ENCODE assay signal across 1 cellular context in the genomic region with DNA sequence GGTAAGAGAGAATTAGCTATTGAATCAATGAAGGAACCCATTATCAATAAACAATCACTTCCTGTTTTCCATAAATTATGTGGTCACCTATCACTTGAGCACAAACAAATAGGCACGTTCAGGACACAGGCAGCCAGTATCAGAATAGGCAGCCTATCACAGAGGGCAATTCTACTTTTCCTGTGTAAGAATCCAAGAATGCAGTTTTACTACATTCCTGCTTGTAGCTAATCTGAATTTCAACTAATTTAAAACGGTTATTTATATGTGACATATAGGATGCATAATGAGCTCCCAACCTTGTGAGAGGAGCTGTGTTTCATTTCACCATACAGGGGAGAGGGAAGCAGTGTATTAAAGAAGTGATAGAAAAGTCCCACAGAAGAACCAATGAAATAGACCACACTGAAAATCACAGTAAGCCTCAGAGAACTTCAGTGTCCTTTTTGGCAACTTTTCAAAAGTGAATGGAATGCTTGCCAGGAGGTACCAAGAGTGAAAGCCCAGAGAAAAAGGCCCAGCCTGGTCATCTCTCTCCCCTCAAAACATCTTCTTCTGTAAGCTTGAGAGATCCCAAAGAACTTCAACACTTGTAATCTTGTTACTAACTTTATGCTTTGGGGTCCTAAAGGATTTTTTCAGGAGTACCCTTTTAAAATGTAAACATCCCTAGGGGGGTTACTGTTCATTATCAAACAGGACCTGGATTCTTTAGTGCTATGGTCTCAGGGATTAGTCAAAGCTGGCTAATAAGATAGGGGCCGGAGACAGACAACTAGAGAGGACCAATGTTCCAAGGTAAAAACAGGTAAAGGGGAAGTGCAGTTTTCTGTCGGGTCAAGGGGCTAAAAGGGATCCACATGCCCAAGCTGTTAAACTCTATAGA.
TF ChIP-seq lines count a peak whose summit lies in the region.

No MANE protein-coding gene starts in this region.

TF ChIP-seq in K562, 482 proteins besides CTCF, POLR2A, EP300 and RAD21 (continued from another document and continues in another):
- 0 out of 2 replicates have a peak, but pooled peaks have one; percentile 2 for TF ChIP-seq SREBF1 (IDR thresholded peaks at IDR 0.05; ENCODE audit: borderline replicate concordance, low read depth, low read length)
- no peak for TF ChIP-seq RBM17 (IDR thresholded peaks at IDR 0.05; ENCODE audit: borderline replicate concordance, low read depth, low read length)
- no peak for TF ChIP-seq GTF2A2 (tag; IDR thresholded peaks at IDR 0.05)
- no peak for TF ChIP-seq RBM25 (IDR thresholded peaks at IDR 0.05; ENCODE audit: low read depth, low read length, severe bottlenecking)
- TF ChIP-seq, protein P1, sequence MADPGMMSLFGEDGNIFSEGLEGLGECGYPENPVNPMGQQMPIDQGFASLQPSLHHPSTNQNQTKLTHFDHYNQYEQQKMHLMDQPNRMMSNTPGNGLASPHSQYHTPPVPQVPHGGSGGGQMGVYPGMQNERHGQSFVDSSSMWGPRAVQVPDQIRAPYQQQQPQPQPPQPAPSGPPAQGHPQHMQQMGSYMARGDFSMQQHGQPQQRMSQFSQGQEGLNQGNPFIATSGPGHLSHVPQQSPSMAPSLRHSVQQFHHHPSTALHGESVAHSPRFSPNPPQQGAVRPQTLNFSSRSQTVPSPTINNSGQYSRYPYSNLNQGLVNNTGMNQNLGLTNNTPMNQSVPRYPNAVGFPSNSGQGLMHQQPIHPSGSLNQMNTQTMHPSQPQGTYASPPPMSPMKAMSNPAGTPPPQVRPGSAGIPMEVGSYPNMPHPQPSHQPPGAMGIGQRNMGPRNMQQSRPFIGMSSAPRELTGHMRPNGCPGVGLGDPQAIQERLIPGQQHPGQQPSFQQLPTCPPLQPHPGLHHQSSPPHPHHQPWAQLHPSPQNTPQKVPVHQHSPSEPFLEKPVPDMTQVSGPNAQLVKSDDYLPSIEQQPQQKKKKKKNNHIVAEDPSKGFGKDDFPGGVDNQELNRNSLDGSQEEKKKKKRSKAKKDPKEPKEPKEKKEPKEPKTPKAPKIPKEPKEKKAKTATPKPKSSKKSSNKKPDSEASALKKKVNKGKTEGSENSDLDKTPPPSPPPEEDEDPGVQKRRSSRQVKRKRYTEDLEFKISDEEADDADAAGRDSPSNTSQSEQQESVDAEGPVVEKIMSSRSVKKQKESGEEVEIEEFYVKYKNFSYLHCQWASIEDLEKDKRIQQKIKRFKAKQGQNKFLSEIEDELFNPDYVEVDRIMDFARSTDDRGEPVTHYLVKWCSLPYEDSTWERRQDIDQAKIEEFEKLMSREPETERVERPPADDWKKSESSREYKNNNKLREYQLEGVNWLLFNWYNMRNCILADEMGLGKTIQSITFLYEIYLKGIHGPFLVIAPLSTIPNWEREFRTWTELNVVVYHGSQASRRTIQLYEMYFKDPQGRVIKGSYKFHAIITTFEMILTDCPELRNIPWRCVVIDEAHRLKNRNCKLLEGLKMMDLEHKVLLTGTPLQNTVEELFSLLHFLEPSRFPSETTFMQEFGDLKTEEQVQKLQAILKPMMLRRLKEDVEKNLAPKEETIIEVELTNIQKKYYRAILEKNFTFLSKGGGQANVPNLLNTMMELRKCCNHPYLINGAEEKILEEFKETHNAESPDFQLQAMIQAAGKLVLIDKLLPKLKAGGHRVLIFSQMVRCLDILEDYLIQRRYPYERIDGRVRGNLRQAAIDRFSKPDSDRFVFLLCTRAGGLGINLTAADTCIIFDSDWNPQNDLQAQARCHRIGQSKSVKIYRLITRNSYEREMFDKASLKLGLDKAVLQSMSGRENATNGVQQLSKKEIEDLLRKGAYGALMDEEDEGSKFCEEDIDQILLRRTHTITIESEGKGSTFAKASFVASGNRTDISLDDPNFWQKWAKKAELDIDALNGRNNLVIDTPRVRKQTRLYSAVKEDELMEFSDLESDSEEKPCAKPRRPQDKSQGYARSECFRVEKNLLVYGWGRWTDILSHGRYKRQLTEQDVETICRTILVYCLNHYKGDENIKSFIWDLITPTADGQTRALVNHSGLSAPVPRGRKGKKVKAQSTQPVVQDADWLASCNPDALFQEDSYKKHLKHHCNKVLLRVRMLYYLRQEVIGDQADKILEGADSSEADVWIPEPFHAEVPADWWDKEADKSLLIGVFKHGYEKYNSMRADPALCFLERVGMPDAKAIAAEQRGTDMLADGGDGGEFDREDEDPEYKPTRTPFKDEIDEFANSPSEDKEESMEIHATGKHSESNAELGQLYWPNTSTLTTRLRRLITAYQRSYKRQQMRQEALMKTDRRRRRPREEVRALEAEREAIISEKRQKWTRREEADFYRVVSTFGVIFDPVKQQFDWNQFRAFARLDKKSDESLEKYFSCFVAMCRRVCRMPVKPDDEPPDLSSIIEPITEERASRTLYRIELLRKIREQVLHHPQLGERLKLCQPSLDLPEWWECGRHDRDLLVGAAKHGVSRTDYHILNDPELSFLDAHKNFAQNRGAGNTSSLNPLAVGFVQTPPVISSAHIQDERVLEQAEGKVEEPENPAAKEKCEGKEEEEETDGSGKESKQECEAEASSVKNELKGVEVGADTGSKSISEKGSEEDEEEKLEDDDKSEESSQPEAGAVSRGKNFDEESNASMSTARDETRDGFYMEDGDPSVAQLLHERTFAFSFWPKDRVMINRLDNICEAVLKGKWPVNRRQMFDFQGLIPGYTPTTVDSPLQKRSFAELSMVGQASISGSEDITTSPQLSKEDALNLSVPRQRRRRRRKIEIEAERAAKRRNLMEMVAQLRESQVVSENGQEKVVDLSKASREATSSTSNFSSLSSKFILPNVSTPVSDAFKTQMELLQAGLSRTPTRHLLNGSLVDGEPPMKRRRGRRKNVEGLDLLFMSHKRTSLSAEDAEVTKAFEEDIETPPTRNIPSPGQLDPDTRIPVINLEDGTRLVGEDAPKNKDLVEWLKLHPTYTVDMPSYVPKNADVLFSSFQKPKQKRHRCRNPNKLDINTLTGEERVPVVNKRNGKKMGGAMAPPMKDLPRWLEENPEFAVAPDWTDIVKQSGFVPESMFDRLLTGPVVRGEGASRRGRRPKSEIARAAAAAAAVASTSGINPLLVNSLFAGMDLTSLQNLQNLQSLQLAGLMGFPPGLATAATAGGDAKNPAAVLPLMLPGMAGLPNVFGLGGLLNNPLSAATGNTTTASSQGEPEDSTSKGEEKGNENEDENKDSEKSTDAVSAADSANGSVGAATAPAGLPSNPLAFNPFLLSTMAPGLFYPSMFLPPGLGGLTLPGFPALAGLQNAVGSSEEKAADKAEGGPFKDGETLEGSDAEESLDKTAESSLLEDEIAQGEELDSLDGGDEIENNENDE (IDR thresholded peaks at IDR 0.05; ENCODE audit: low read depth, low read length) = no peak
- no peak for TF ChIP-seq RB1 (IDR thresholded peaks at IDR 0.05; ENCODE audit: low read depth)
- TF ChIP-seq SOX6 (IDR thresholded peaks at IDR 0.05) = no peak
- TF ChIP-seq, protein P2, sequence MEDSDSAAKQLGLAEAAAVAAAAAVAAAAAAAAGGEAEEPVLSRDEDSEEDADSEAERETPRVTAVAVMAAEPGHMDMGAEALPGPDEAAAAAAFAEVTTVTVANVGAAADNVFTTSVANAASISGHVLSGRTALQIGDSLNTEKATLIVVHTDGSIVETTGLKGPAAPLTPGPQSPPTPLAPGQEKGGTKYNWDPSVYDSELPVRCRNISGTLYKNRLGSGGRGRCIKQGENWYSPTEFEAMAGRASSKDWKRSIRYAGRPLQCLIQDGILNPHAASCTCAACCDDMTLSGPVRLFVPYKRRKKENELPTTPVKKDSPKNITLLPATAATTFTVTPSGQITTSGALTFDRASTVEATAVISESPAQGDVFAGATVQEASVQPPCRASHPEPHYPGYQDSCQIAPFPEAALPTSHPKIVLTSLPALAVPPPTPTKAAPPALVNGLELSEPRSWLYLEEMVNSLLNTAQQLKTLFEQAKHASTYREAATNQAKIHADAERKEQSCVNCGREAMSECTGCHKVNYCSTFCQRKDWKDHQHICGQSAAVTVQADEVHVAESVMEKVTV (CRISPR knock-in tag; IDR thresholded peaks at IDR 0.05) = 0 out of 2 replicates have a peak, but pooled peaks have one; percentile 31
- TF ChIP-seq SIX5 (IDR thresholded peaks at IDR 0.05; ENCODE audit: borderline replicate concordance in 1 of 2, insufficient read depth in 1 of 2, low read depth in 1 of 2, low read length in 2 of 2) = no peak
- no peak for TF ChIP-seq JUNB (CRISPR knock-in tag; conservative IDR thresholded peaks at IDR 0.05)
- no peak for TF ChIP-seq NR4A1 (CRISPR knock-in tag; IDR thresholded peaks at IDR 0.05)
- TF ChIP-seq NR4A1 (tag; IDR thresholded peaks at IDR 0.05) = no peak
- TF ChIP-seq, protein P3, sequence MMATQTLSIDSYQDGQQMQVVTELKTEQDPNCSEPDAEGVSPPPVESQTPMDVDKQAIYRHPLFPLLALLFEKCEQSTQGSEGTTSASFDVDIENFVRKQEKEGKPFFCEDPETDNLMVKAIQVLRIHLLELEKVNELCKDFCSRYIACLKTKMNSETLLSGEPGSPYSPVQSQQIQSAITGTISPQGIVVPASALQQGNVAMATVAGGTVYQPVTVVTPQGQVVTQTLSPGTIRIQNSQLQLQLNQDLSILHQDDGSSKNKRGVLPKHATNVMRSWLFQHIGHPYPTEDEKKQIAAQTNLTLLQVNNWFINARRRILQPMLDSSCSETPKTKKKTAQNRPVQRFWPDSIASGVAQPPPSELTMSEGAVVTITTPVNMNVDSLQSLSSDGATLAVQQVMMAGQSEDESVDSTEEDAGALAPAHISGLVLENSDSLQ (IDR thresholded peaks at IDR 0.05) = 0 out of 2 replicates have a peak, but pooled peaks have one; percentile 8
- peak; percentile 98 for TF ChIP-seq SPI1 (IDR thresholded peaks at IDR 0.05; ENCODE audit: borderline replicate concordance, low read depth, low read length)
- TF ChIP-seq E2F3 (CRISPR knock-in tag; IDR thresholded peaks at IDR 0.05) = no peak
- TF ChIP-seq, protein P4, sequence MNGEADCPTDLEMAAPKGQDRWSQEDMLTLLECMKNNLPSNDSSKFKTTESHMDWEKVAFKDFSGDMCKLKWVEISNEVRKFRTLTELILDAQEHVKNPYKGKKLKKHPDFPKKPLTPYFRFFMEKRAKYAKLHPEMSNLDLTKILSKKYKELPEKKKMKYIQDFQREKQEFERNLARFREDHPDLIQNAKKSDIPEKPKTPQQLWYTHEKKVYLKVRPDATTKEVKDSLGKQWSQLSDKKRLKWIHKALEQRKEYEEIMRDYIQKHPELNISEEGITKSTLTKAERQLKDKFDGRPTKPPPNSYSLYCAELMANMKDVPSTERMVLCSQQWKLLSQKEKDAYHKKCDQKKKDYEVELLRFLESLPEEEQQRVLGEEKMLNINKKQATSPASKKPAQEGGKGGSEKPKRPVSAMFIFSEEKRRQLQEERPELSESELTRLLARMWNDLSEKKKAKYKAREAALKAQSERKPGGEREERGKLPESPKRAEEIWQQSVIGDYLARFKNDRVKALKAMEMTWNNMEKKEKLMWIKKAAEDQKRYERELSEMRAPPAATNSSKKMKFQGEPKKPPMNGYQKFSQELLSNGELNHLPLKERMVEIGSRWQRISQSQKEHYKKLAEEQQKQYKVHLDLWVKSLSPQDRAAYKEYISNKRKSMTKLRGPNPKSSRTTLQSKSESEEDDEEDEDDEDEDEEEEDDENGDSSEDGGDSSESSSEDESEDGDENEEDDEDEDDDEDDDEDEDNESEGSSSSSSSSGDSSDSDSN (IDR thresholded peaks at IDR 0.05; ENCODE audit: borderline replicate concordance in 1 of 2, low read depth in 2 of 2, low read length in 2 of 2) = peak in 1 of 2 experiments; percentile 57; a peak in 1 of 4 replicates
- no peak for TF ChIP-seq SIN3A (IDR thresholded peaks at IDR 0.05; ENCODE audit: borderline replicate concordance in 2 of 2, control insufficient read depth in 1 of 2, low read depth in 2 of 2, low read length in 2 of 2)
- no peak for TF ChIP-seq CBFB (CRISPR knock-in tag; IDR thresholded peaks at IDR 0.05)
- TF ChIP-seq ATF1 (CRISPR knock-in tag; IDR thresholded peaks at IDR 0.05) = no peak
- TF ChIP-seq ATF1 (tag; IDR thresholded peaks at IDR 0.05) = no peak
- TF ChIP-seq ZNF121 (CRISPR knock-in tag; conservative IDR thresholded peaks at IDR 0.05) = no peak
- peak; percentile 29; the same call in 1 of the 2 replicates for TF ChIP-seq TOE1 (IDR thresholded peaks at IDR 0.05; ENCODE audit: borderline replicate concordance)
- TF ChIP-seq TOE1 (CRISPR knock-in tag; IDR thresholded peaks at IDR 0.05; ENCODE audit: borderline replicate concordance, low read depth) = no peak
- TF ChIP-seq RFX1 (IDR thresholded peaks at IDR 0.05) = no peak
- no peak for TF ChIP-seq ZNF311 (CRISPR knock-in tag; IDR thresholded peaks at IDR 0.05)
- no peak for TF ChIP-seq TCFL5 (CRISPR knock-in tag; conservative IDR thresholded peaks at IDR 0.05)
- TF ChIP-seq DPF2 (IDR thresholded peaks at IDR 0.05) = peak; percentile 50; the same call in 1 of the 2 replicates
- peak; percentile 12 for TF ChIP-seq TBP (optimal IDR thresholded peaks at IDR 0.05; ENCODE audit: low read depth, low read length)
- no peak for TF ChIP-seq ZFP30 (CRISPR knock-in tag; IDR thresholded peaks at IDR 0.05; ENCODE audit: borderline replicate concordance)
- TF ChIP-seq HDAC1 (IDR thresholded peaks at IDR 0.05) = no peak
- TF ChIP-seq, protein P5, sequence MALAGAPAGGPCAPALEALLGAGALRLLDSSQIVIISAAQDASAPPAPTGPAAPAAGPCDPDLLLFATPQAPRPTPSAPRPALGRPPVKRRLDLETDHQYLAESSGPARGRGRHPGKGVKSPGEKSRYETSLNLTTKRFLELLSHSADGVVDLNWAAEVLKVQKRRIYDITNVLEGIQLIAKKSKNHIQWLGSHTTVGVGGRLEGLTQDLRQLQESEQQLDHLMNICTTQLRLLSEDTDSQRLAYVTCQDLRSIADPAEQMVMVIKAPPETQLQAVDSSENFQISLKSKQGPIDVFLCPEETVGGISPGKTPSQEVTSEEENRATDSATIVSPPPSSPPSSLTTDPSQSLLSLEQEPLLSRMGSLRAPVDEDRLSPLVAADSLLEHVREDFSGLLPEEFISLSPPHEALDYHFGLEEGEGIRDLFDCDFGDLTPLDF (CRISPR knock-in tag; IDR thresholded peaks at IDR 0.05) = 0 out of 2 replicates have a peak, but pooled peaks have one; percentile 15
- no peak for TF ChIP-seq CREM (IDR thresholded peaks at IDR 0.05; ENCODE audit: low read depth)
- 0 out of 2 replicates have a peak, but pooled peaks have one; percentile 50 for TF ChIP-seq PHTF2 (CRISPR knock-in tag; IDR thresholded peaks at IDR 0.05)
- TF ChIP-seq ZFP1 (CRISPR knock-in tag; IDR thresholded peaks at IDR 0.05) = 0 out of 2 replicates have a peak, but pooled peaks have one; percentile 5
- no peak for TF ChIP-seq ESRRA (IDR thresholded peaks at IDR 0.05; ENCODE audit: borderline replicate concordance, low read depth)
- TF ChIP-seq GATA2 (CRISPR knock-in tag; IDR thresholded peaks at IDR 0.05) = peak; percentile 20; the same call in 1 of the 2 replicates
- no peak for TF ChIP-seq HMG20B (CRISPR knock-in tag; IDR thresholded peaks at IDR 0.05)
- TF ChIP-seq ZNF24 (IDR thresholded peaks at IDR 0.05) = no peak
- 0 out of 2 replicates have a peak, but pooled peaks have one; percentile 11 for TF ChIP-seq TEAD4 (IDR thresholded peaks at IDR 0.05; ENCODE audit: low read length)
- no peak for TF ChIP-seq TEAD4 (CRISPR knock-in tag; IDR thresholded peaks at IDR 0.05; ENCODE audit: borderline replicate concordance)
